9 cellular contexts compared by ENCODE assay signal in genomic region chr1:206470692-206471414, GRCh38. TPM values are rescaled to one million over a fixed set of nuclear protein-coding genes. Genes with fewer than 3 reads are reported as not detected.
A peak's percentile ranks its signal among the peaks of the same experiment; 100 is the strongest.
DNase-seq lines count a peak whose midpoint lies in the region; TF ChIP-seq lines count a peak whose summit lies in the region.
"Had no signal": no experiment of that assay in that cellular context is flagged by ENCODE, and none has a peak within 500 bp of the region (broad histone marks: within the 10 kb centered on the region; RNA-seq: fewer than 3 reads in every experiment).

No MANE protein-coding gene starts in this region.

- CTCF ChIA-PET in activated naive CD4-positive, alpha-beta T cell treated with anti-CD3 and anti-CD28 coated beads, Interleukin-2, amount 10 ng/mL, durations not matched to agents 7 days and 5 days (lab: Charles Lee): interaction anchor here (1.0 to 5.7 kb wide), 14 partner anchors 9 to 193 kb away, joined by 3 to 43 read pairs (median 6); partner anchors contain the start of genes EIF2D and RASSF5

- peaks cover 10% of the 10 kb centered on the region for H3K27me3 Mint-ChIP-seq in HFFc6 (ENCODE audit: insufficient read depth)
- no peaks in the 10 kb centered on the region for H3K27me3 Mint-ChIP-seq in activated naive CD4-positive, alpha-beta T cell treated with anti-CD3 and anti-CD28 coated beads, Interleukin-2, amount 10 ng/mL, durations not matched to agents 7 days and 5 days

- H3K27ac ChIP-seq in OCI-LY1 (ENCODE audit: low read depth, low read length, poor library complexity, severe bottlenecking): peak overlapping the region; percentile 91
- H3K27ac ChIP-seq in hepatocyte: peak overlapping the region; percentile 56
- H3K27ac ChIP-seq in skeletal muscle tissue (ENCODE audit: low read depth, low read length): no peak overlapping the region

- peaks cover 61% of the 10 kb centered on the region for H3K4me1 ChIP-seq in OCI-LY1 (ENCODE audit: insufficient read depth, low read length, severe bottlenecking)
- H3K4me1 ChIP-seq in hepatocyte (ENCODE audit: insufficient read depth): peaks cover 11% of the 10 kb centered on the region
- H3K4me1 ChIP-seq in skeletal muscle tissue (ENCODE audit: control insufficient read depth in 3 of 3, insufficient read depth in 3 of 3, low read length in 3 of 3): peaks cover 19 to 30% (median 20%) of the 10 kb centered on the region in 3 donors

- 0% methylated on average over 16 of the region's 18 CpGs for whole genome bisulfite sequencing in hepatocyte (ENCODE audit: low lambda C conversion rate, missing lambda C conversion rate)

- peaks cover 24% of the 10 kb centered on the region; the same call in 1 of the 2 replicates for H3K36me3 ChIP-seq in OCI-LY1 (ENCODE audit: insufficient read depth, low read length)
- H3K36me3 ChIP-seq in hepatocyte (replicated peaks; ENCODE audit: insufficient read depth, low read depth): no peaks in the 10 kb centered on the region
- H3K36me3 ChIP-seq in skeletal muscle tissue (ENCODE audit: control insufficient read depth in 3 of 3, insufficient read depth in 3 of 3, low read length in 3 of 3): no peaks in the 10 kb centered on the region

- H3K4me3 ChIP-seq in GM12865 (ENCODE audit: low read depth, low read length) (peak overlapping the region; percentile 74), OCI-LY1 (ENCODE audit: low read depth, low read length, poor library complexity, severe bottlenecking) (peak overlapping the region; percentile 92), hepatocyte (peak overlapping the region; percentile 90), skeletal muscle tissue (ENCODE audit: low read length in 3 of 3) (peak overlapping the region; percentile 72 to 75 (median 75))

- H3K9me2 ChIP-seq in OCI-LY1 (ENCODE audit: low read depth, low read length) (no peaks in the 10 kb centered on the region), hepatocyte (replicated peaks; ENCODE audit: insufficient read depth) (no peaks in the 10 kb centered on the region)

- no peaks in the 10 kb centered on the region for H3K27me3 ChIP-seq in OCI-LY1 (ENCODE audit: insufficient read depth, low read length)
- H3K27me3 ChIP-seq in hepatocyte: no peaks in the 10 kb centered on the region
- H3K27me3 ChIP-seq in skeletal muscle tissue (ENCODE audit: control insufficient read depth in 3 of 3, insufficient read depth in 3 of 3, low read length in 3 of 3): peaks cover 7 to 38% (median 14%) of the 10 kb centered on the region in 3 donors

- H2AFZ ChIP-seq in OCI-LY1 (ENCODE audit: low read length): no peak overlapping the region
- H2AFZ ChIP-seq in hepatocyte: peak overlapping the region; percentile 93

- TF ChIP-seq CTCF in GM12865 (IDR thresholded peaks at IDR 0.05; ENCODE audit: insufficient read depth, low read depth, low read length, missing control alignments) (no peak), HFFc6 (IDR thresholded peaks at IDR 0.05) (no peak), OCI-LY1 (IDR thresholded peaks at IDR 0.05; ENCODE audit: low read length) (peak; percentile 4; the same call in 1 of the 2 replicates), hepatocyte (IDR thresholded peaks at IDR 0.05; ENCODE audit: poor library complexity) (no peak)

- H3K4me1 Mint-ChIP-seq in HFFc6 (ENCODE audit: low read depth): peaks cover 61% of the 10 kb centered on the region
- peaks cover 83% of the 10 kb centered on the region for H3K4me1 Mint-ChIP-seq in activated naive CD4-positive, alpha-beta T cell treated with anti-CD3 and anti-CD28 coated beads, Interleukin-2, amount 10 ng/mL, durations not matched to agents 7 days and 5 days

- H3K4me2 ChIP-seq in OCI-LY1 (ENCODE audit: low read length) (peak overlapping the region; percentile 85), hepatocyte (peak overlapping the region; percentile 98)

- H3K36me3 Mint-ChIP-seq in HFFc6 (ENCODE audit: low read depth): peaks cover 12% of the 10 kb centered on the region
- H3K36me3 Mint-ChIP-seq in activated naive CD4-positive, alpha-beta T cell treated with anti-CD3 and anti-CD28 coated beads, Interleukin-2, amount 10 ng/mL, durations not matched to agents 7 days and 5 days: peaks cover 44% of the 10 kb centered on the region

- DNase-seq in GM12865 (ENCODE audit: low read depth) (peak; percentile 73), HFFc6 (peak; percentile 68), hepatocyte (ENCODE audit: low spot score) (peak; percentile 56), D341Med (ENCODE audit: low spot score) (no peak), erythroblast (lab: John Stamatoyannopoulos, UW) (no peak)
- peak; percentile 77 for DNase-seq in activated naive CD4-positive, alpha-beta T cell treated with anti-CD3 and anti-CD28 coated beads, Interleukin-2, amount 10 ng/mL, durations not matched to agents 7 days and 5 days

- no peaks in the 10 kb centered on the region for H4K20me1 ChIP-seq in OCI-LY1 (ENCODE audit: insufficient read depth, low read length)
- H4K20me1 ChIP-seq in hepatocyte (ENCODE audit: insufficient read depth, poor library complexity, severe bottlenecking): no peaks in the 10 kb centered on the region

- no peaks in the 10 kb centered on the region for H3K9me3 ChIP-seq in OCI-LY1 (ENCODE audit: low read length)
- H3K9me3 ChIP-seq in hepatocyte (ENCODE audit: low read depth): no peaks in the 10 kb centered on the region
- H3K9me3 ChIP-seq in skeletal muscle tissue (ENCODE audit: control insufficient read depth in 3 of 3, low read length in 3 of 3): no peaks in the 10 kb centered on the region

- H3K9me3 Mint-ChIP-seq in HFFc6: no peaks in the 10 kb centered on the region
- no peaks in the 10 kb centered on the region for H3K9me3 Mint-ChIP-seq in activated naive CD4-positive, alpha-beta T cell treated with anti-CD3 and anti-CD28 coated beads, Interleukin-2, amount 10 ng/mL, durations not matched to agents 7 days and 5 days

- H3F3A ChIP-seq in OCI-LY1 (ENCODE audit: insufficient read depth, low read length): no peaks in the 10 kb centered on the region

- H3K4me3 Mint-ChIP-seq in HFFc6: peak overlapping the region; percentile 86
- peak overlapping the region; percentile 72 for H3K4me3 Mint-ChIP-seq in activated naive CD4-positive, alpha-beta T cell treated with anti-CD3 and anti-CD28 coated beads, Interleukin-2, amount 10 ng/mL, durations not matched to agents 7 days and 5 days

- TF ChIP-seq POLR2A in erythroblast (IDR thresholded peaks at IDR 0.05; ENCODE audit: low read length): no peak

- H3K79me2 ChIP-seq in OCI-LY1 (ENCODE audit: insufficient read depth, low read length) (no peaks in the 10 kb centered on the region), hepatocyte (no peaks in the 10 kb centered on the region)

- peak overlapping the region; percentile 91 for H3K9ac ChIP-seq in OCI-LY1 (ENCODE audit: low read length)
- peak overlapping the region in 2 of 3 donors; percentile 62 to 64 for H3K9ac ChIP-seq in skeletal muscle tissue (ENCODE audit: low read depth in 1 of 3, low read length in 3 of 3)

- H3K27ac Mint-ChIP-seq in HFFc6: peak overlapping the region; percentile 86
- peak overlapping the region; percentile 67 for H3K27ac Mint-ChIP-seq in activated naive CD4-positive, alpha-beta T cell treated with anti-CD3 and anti-CD28 coated beads, Interleukin-2, amount 10 ng/mL, durations not matched to agents 7 days and 5 days

RNA-seq across cellular contexts. Expression of gene IKBKE, which starts 0.6 kb away (rescaled TPM):
- 10 to 100 TPM; 15.1 to 19.6 (median 17.1) TPM for total RNA-seq in HFFc6 (2021; fragmentation: NEBNext Ultra II Directional; extraction: Animal tissue kit (Norgen Biotek cat#: 25700))
- total RNA-seq in hepatocyte (6.4 and 7.3 TPM in 2 replicates), skeletal muscle tissue (2.6 TPM)
- polyA plus RNA-seq in hepatocyte: 5.9 and 6.4 TPM in 2 replicates
- polyA plus RNA-seq: neural cell had no signal

RNA-seq across cellular contexts. Expression of gene RASSF5, which starts 36.5 kb away (rescaled TPM):
- total RNA-seq in HFFc6 (2021; fragmentation: NEBNext Ultra II Directional; extraction: Animal tissue kit (Norgen Biotek cat#: 25700)): 1 to 10 TPM in 2 of 6 experiments, under 1 TPM in 4; 0.52 to 1.1 (median 0.82) TPM
- 2.0 TPM in 2 replicates for total RNA-seq in hepatocyte
- polyA plus RNA-seq in hepatocyte: 1.6 and 2.3 TPM in 2 replicates
- total RNA-seq in skeletal muscle tissue: 3.1 TPM

Comparison
In these comparisons a context has a peak if more than half of its experiments do, and no peak if none do; other contexts are left out.
1. DNase-seq: peak in GM12865 (single experiment), HFFc6 (single experiment), activated naive CD4-positive, alpha-beta T cell treated with anti-CD3 and anti-CD28 coated beads, Interleukin-2, amount 10 ng/mL, durations not matched to agents 7 days and 5 days (single experiment) and hepatocyte (single experiment); none in D341Med (single experiment) and erythroblast (0 of 2).
2. Peak in every context shown above with its lines, with median percentiles within 50 percentile points of each other: H3K4me3 ChIP-seq.